ENCODE assay signal across 1 cellular context in genomic region chr13:109628251-109628699, GRCh38.
TF ChIP-seq lines count a peak whose summit lies in the region.

No MANE protein-coding gene starts in this region.

TF ChIP-seq in IMR-90, 13 proteins besides CTCF, POLR2A, EP300 and RAD21 (continued from another document):
- TF ChIP-seq RFX5 (IDR thresholded peaks at IDR 0.05; ENCODE audit: low read depth, low read length) (no peak), CHD1 (IDR thresholded peaks at IDR 0.05; ENCODE audit: low read depth, low read length) (no peak), USF2 (IDR thresholded peaks at IDR 0.05; ENCODE audit: low read depth, low read length) (no peak)
